ENCODE assay signal across 13 cellular contexts in genomic region chr17:74446551-74447500, GRCh38. TPM values are rescaled to one million over a fixed set of nuclear protein-coding genes. Genes with fewer than 3 reads are reported as not detected.
DNase-seq lines count a peak whose midpoint lies in the region; ATAC-seq and TF ChIP-seq lines count a peak whose summit lies in the region.
"Had no signal": no experiment of that assay in that cellular context is flagged by ENCODE, and none has a peak within 500 bp of the region (broad histone marks: within the 10 kb centered on the region; RNA-seq: fewer than 3 reads in every experiment).

No MANE protein-coding gene starts in this region.

- H3K9me3 ChIP-seq in HEK293 (ENCODE audit: control insufficient read depth, insufficient read depth, low read depth, low read length) (no peaks in the 10 kb centered on the region), neural progenitor cell (ENCODE audit: low read depth) (no peaks in the 10 kb centered on the region), colonic mucosa (no peaks in the 10 kb centered on the region)

- peaks cover 0 to 16% of the 10 kb centered on the region in 2 experiments; a peak in 2 of 3 replicates for H3K36me3 ChIP-seq in HEK293 (ENCODE audit: control insufficient read depth in 2 of 2, insufficient read depth in 1 of 2, low read length in 2 of 2)
- H3K36me3 ChIP-seq in neural progenitor cell: no peaks in the 10 kb centered on the region
- H3K36me3 ChIP-seq in colonic mucosa: no peaks in the 10 kb centered on the region

- intact Hi-C loops in sciatic nerve (cut with DNase I): no loop called here
- intact Hi-C loops in colonic mucosa (cut with DNase I): no loop called here

- DNase-seq in Daoy (ENCODE audit: low read depth) (peak; percentile 33), chondrocyte (ENCODE audit: low spot score) (peak; percentile 82), neural progenitor cell (ENCODE audit: low spot score) (no peak), ureter (ENCODE audit: low spot score) (no peak), sciatic nerve (ENCODE audit: low spot score) (no peak), hepatic stellate cell (ENCODE audit: low spot score) (no peak), colonic mucosa (no peak)
- DNase-seq: occipital lobe; stimulated activated naive CD4-positive, alpha-beta T cell had no signal

- H3F3A ChIP-seq in neural progenitor cell (ENCODE audit: low read depth): peaks cover 15% of the 10 kb centered on the region

- no peak overlapping the region for H3K27ac Mint-ChIP-seq in chondrocyte (ENCODE audit: unreplicated experiment)
- H3K27ac Mint-ChIP-seq in neural progenitor cell: peak overlapping the region; percentile 63

- TF ChIP-seq CTCF in HEK293 (tag by site-specific recombination; IDR thresholded peaks at IDR 0.05) (no peak), chondrocyte (IDR thresholded peaks at IDR 0.05) (no peak), neural progenitor cell (IDR thresholded peaks at IDR 0.05) (no peak), colonic mucosa (IDR thresholded peaks at IDR 0.05) (no peak)

- H3K9ac ChIP-seq in neural progenitor cell (no peak overlapping the region), colonic mucosa (ENCODE audit: low read depth in 2 of 2, low read length in 2 of 2) (no peak overlapping the region)
- H3K9ac ChIP-seq: KMS-11 had no signal

- H3K4me1 Mint-ChIP-seq in chondrocyte (ENCODE audit: low read depth) (peaks cover 69% of the 10 kb centered on the region), neural progenitor cell (peaks cover 43% of the 10 kb centered on the region)

- H3K4me3 Mint-ChIP-seq in chondrocyte (ENCODE audit: unreplicated experiment): no peak overlapping the region
- H3K4me3 Mint-ChIP-seq in neural progenitor cell: peak overlapping the region; percentile 18

- CTCF ChIA-PET in HEK293 (lab: Yijun Ruan, JAX): interaction anchor here (1.9 to 6.2 kb wide), 3 partner anchors 9 to 67 kb away, joined by 9 to 54 read pairs (median 10); no protein-coding TSS in a partner anchor

- H3K4me3 ChIP-seq in HEK293 (ENCODE audit: low read depth, low read length) (no peak overlapping the region), neural progenitor cell (no peak overlapping the region), colonic mucosa (no peak overlapping the region)

- no peak for ATAC-seq in sciatic nerve

- no peaks in the 10 kb centered on the region for H3K9me3 Mint-ChIP-seq in chondrocyte (ENCODE audit: low read depth)
- no peaks in the 10 kb centered on the region for H3K9me3 Mint-ChIP-seq in neural progenitor cell

- H3K27me3 ChIP-seq in neural progenitor cell (peaks cover 7% of the 10 kb centered on the region), colonic mucosa (no peaks in the 10 kb centered on the region)

- H2AFZ ChIP-seq in neural progenitor cell (replicated peaks): no peak overlapping the region

- H3K36me3 Mint-ChIP-seq in chondrocyte (ENCODE audit: low read depth): peaks cover 4% of the 10 kb centered on the region
- H3K36me3 Mint-ChIP-seq in neural progenitor cell: no peaks in the 10 kb centered on the region

- no peaks in the 10 kb centered on the region for H3K27me3 Mint-ChIP-seq in chondrocyte (ENCODE audit: low read depth)
- H3K27me3 Mint-ChIP-seq in neural progenitor cell (ENCODE audit: insufficient read depth, low read depth): peaks cover 16% of the 10 kb centered on the region

- no peaks in the 10 kb centered on the region for H3K79me2 ChIP-seq in neural progenitor cell (ENCODE audit: low read depth)

- H4K20me1 ChIP-seq in neural progenitor cell (ENCODE audit: low read depth): peaks cover 13% of the 10 kb centered on the region

- H3K4me2 ChIP-seq in neural progenitor cell: no peak overlapping the region
- H3K4me2 ChIP-seq: KMS-11 had no signal

- H3K4me1 ChIP-seq in HEK293 (ENCODE audit: control insufficient read depth, insufficient read depth, low read length) (peaks cover 5% of the 10 kb centered on the region; the same call in 1 of the 2 replicates), neural progenitor cell (peaks cover 20% of the 10 kb centered on the region), colonic mucosa (peaks cover 18% of the 10 kb centered on the region)

- POLR2A ChIA-PET in HEK293 (lab: Yijun Ruan, JAX): no interaction called here

- H3K27ac ChIP-seq in HEK293 (ENCODE audit: extremely low read depth, low read depth, low read length) (no peak overlapping the region), neural progenitor cell (no peak overlapping the region), colonic mucosa (no peak overlapping the region)
- H3K27ac ChIP-seq: KMS-11 had no signal

TF ChIP-seq in HEK293, 187 proteins besides CTCF, POLR2A, EP300 and RAD21 (continues in another document):
- TF ChIP-seq, protein P1, sequence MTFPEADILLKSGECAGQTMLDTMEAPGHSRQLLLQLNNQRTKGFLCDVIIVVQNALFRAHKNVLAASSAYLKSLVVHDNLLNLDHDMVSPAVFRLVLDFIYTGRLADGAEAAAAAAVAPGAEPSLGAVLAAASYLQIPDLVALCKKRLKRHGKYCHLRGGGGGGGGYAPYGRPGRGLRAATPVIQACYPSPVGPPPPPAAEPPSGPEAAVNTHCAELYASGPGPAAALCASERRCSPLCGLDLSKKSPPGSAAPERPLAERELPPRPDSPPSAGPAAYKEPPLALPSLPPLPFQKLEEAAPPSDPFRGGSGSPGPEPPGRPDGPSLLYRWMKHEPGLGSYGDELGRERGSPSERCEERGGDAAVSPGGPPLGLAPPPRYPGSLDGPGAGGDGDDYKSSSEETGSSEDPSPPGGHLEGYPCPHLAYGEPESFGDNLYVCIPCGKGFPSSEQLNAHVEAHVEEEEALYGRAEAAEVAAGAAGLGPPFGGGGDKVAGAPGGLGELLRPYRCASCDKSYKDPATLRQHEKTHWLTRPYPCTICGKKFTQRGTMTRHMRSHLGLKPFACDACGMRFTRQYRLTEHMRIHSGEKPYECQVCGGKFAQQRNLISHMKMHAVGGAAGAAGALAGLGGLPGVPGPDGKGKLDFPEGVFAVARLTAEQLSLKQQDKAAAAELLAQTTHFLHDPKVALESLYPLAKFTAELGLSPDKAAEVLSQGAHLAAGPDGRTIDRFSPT (tag by site-specific recombination; IDR thresholded peaks at IDR 0.05): 0 out of 2 replicates have a peak, but pooled peaks have one; percentile 21
- peak; percentile 52 for TF ChIP-seq EGR2 (tag by site-specific recombination; IDR thresholded peaks at IDR 0.05; ENCODE audit: low read depth)
- TF ChIP-seq ZNF146 (tag by site-specific recombination; IDR thresholded peaks at IDR 0.05): no peak
- peak; percentile 81 for TF ChIP-seq ZFHX2 (tag by site-specific recombination; conservative IDR thresholded peaks at IDR 0.05)
- TF ChIP-seq, protein P2, sequence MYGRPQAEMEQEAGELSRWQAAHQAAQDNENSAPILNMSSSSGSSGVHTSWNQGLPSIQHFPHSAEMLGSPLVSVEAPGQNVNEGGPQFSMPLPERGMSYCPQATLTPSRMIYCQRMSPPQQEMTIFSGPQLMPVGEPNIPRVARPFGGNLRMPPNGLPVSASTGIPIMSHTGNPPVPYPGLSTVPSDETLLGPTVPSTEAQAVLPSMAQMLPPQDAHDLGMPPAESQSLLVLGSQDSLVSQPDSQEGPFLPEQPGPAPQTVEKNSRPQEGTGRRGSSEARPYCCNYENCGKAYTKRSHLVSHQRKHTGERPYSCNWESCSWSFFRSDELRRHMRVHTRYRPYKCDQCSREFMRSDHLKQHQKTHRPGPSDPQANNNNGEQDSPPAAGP (tag by site-specific recombination; IDR thresholded peaks at IDR 0.05): no peak
- 0 out of 2 replicates have a peak, but pooled peaks have one; percentile 9 for TF ChIP-seq SP2 (tag by site-specific recombination; IDR thresholded peaks at IDR 0.05)
- TF ChIP-seq ZIC2 (tag by site-specific recombination; IDR thresholded peaks at IDR 0.05): peak; percentile 90
- TF ChIP-seq, protein P3, sequence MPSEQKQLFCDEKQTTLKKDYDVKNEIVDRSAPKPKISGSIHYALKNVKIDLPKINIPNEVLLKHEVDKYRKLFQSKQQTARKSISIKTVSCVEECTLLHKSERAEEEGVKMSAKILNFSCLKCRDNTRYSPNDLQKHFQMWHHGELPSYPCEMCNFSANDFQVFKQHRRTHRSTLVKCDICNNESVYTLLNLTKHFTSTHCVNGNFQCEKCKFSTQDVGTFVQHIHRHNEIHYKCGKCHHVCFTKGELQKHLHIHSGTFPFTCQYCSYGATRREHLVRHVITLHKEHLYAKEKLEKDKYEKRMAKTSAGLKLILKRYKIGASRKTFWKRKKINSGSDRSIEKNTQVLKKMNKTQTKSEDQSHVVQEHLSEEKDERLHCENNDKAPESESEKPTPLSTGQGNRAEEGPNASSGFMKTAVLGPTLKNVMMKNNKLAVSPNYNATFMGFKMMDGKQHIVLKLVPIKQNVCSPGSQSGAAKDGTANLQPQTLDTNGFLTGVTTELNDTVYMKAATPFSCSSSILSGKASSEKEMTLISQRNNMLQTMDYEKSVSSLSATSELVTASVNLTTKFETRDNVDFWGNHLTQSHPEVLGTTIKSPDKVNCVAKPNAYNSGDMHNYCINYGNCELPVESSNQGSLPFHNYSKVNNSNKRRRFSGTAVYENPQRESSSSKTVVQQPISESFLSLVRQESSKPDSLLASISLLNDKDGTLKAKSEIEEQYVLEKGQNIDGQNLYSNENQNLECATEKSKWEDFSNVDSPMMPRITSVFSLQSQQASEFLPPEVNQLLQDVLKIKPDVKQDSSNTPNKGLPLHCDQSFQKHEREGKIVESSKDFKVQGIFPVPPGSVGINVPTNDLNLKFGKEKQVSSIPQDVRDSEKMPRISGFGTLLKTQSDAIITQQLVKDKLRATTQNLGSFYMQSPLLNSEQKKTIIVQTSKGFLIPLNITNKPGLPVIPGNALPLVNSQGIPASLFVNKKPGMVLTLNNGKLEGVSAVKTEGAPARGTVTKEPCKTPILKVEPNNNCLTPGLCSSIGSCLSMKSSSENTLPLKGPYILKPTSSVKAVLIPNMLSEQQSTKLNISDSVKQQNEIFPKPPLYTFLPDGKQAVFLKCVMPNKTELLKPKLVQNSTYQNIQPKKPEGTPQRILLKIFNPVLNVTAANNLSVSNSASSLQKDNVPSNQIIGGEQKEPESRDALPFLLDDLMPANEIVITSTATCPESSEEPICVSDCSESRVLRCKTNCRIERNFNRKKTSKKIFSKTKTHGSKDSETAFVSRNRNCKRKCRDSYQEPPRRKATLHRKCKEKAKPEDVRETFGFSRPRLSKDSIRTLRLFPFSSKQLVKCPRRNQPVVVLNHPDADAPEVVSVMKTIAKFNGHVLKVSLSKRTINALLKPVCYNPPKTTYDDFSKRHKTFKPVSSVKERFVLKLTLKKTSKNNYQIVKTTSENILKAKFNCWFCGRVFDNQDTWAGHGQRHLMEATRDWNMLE (tag by site-specific recombination; conservative IDR thresholded peaks at IDR 0.05; ENCODE audit: low read depth): no peak

RNA-seq across cellular contexts. Expression of gene GPRC5C, which starts 14.9 kb away (rescaled TPM):
- 39.3 and 53.5 TPM in 2 replicates for total RNA-seq in Daoy (2014; rRNA removed; shearing (Covaris generic))
- total RNA-seq in chondrocyte (18.0 to 47.8 TPM (median 47.0 TPM) in 3 replicates), neural progenitor cell (ENCODE audit: low replicate concordance) (13.5 and 42.0 TPM in 2 replicates), ureter (153 TPM), sciatic nerve (62.9 TPM), colonic mucosa (100 to 1,000 TPM; 139 to 193 TPM)

RNA-seq across cellular contexts. Expression of gene CD300A, which starts 19.6 kb away (rescaled TPM):
- total RNA-seq in Daoy (2014; rRNA removed; shearing (Covaris generic)): not detected in 2 replicates
- total RNA-seq in chondrocyte (not detected in 3 replicates), neural progenitor cell (ENCODE audit: low replicate concordance) (0.28 TPM in 1 of 2 replicates, not detected in the other), ureter (4.3 TPM), sciatic nerve (13.0 TPM), colonic mucosa (1 to 10 TPM; 3.1 to 5.6 TPM)
- total RNA-seq: glomerular endothelial cell, H4 had no signal

Comparison
In these comparisons a context has a peak if more than half of its experiments do, and no peak if none do; other contexts are left out.
1. DNase-seq: peak in Daoy (single experiment) and chondrocyte (single experiment); none in neural progenitor cell (single experiment), ureter (single experiment), sciatic nerve (single experiment), hepatic stellate cell (single experiment) and colonic mucosa (single experiment).